13 cellular contexts compared by ENCODE assay signal in the genomic region with DNA sequence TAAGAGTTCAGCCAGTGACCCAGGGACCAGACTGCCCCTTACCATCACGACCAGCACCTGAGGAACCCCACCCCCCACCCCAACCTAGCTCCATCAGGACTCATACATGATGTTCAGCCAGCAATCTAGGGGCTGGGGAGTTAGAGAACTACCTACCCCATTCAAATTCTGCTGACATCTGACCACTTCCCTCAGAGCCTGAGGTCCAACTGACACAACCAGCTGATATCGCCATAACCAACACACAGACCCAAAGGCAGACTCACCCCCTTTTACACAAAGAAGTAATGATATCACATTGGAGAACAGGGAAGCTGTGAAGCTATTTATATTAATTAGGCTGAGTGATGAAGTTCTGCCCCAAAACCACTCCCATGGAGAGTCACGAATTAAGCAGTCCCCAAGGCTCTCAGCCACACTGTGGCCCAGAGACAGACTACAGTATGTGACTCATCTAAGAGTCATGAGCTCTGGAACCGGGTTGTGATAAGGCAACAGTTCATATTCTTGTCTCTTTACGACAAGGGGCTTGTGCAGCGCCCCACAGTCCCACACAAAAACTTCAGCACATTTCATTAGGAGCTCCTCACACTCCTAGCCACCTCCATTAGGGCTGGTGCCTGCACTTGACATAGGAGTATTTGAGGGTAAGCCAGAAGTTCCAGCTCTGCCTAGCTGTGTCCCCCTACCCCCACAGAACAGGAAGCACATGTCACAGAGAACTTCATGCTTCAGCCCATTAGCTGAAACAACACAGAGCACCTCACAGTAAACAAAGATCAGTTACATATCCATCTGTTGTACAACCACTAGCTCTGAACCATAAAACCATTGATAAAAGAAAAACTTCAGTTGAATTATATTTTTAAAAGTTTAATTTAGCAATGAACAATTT.
DNase-seq lines count a peak whose midpoint lies in the region; ATAC-seq and TF ChIP-seq lines count a peak whose summit lies in the region.
"Had no signal": no experiment of that assay in that cellular context is flagged by ENCODE, and none has a peak within 500 bp of the region (broad histone marks: within the 10 kb centered on the region; RNA-seq: fewer than 3 reads in every experiment).

No MANE protein-coding gene starts in this region.

- H3K9me3 ChIP-seq in sigmoid colon (no peaks in the 10 kb centered on the region), body of pancreas (no peaks in the 10 kb centered on the region)
- H3K9me3 ChIP-seq: suprapubic skin had no signal

- ATAC-seq in HG02623 (IDR thresholded peaks at IDR 0.05; ENCODE audit: unreplicated experiment) (no peak), body of pancreas (no peak)

- no peaks in the 10 kb centered on the region for H3K27me3 ChIP-seq in sigmoid colon
- H3K27me3 ChIP-seq in body of pancreas, result no peaks in the 10 kb centered on the region
- H3K27me3 ChIP-seq: suprapubic skin had no signal

- TF ChIP-seq CTCF in sigmoid colon (IDR thresholded peaks at IDR 0.05), result no peak
- TF ChIP-seq CTCF in body of pancreas (IDR thresholded peaks at IDR 0.05), result no peak

- TF ChIP-seq EP300 in sigmoid colon (IDR thresholded peaks at IDR 0.05), result no peak

- peaks cover 0 to 4% (median 0%) of the 10 kb centered on the region in 4 donors for H3K4me1 ChIP-seq in sigmoid colon
- H3K4me1 ChIP-seq in body of pancreas, result no peaks in the 10 kb centered on the region
- H3K4me1 ChIP-seq: suprapubic skin had no signal

- peaks cover 0 to 9% (median 0%) of the 10 kb centered on the region in 4 donors for H3K36me3 ChIP-seq in sigmoid colon
- H3K36me3 ChIP-seq in body of pancreas (replicated peaks in 1 of 2; ENCODE audit: insufficient read depth in 1 of 2, low read depth in 2 of 2), result no peaks in the 10 kb centered on the region
- H3K36me3 ChIP-seq: suprapubic skin had no signal

- TF ChIP-seq POLR2A in sigmoid colon (IDR thresholded peaks at IDR 0.05) (no peak), body of pancreas (IDR thresholded peaks at IDR 0.05) (no peak)

- 83 to 86% methylated on average over 6 of the region's 6 CpGs for WGBS in sigmoid colon, 2 donors
- WGBS in body of pancreas, 2 donors, result 80 to 84% methylated on average over 2 to 4 of the region's 6 CpGs

- peak; percentile 69 for DNase-seq in AG20443 (ENCODE audit: low spot score)
- peak in 62 of 76 experiments; percentile 0 to 71 (median 16) for DNase-seq in HUDEP-2 (lab: John Stamatoyannopoulos, UW; ENCODE audit: unreplicated experiment in 76 of 76)
- DNase-seq in SW 1271 (lab: John Stamatoyannopoulos, UW), result peak; percentile 27 to 34
- peak; percentile 36 for DNase-seq in glomerular visceral epithelial cell (ENCODE audit: extremely low spot score)
- DNase-seq in sigmoid colon, result no peak
- no peak for DNase-seq in NCI-H524 treated with DMSO at 0.1 percent for 48 hours (lab: John Stamatoyannopoulos, UW)
- no peak for DNase-seq in body of pancreas
- DNase-seq: activated CD8-positive, alpha-beta memory T cell treated with anti-CD3 and anti-CD28 coated beads for 24 hours; CD4-positive, alpha-beta memory T cell; NCI-H2029 treated with DMSO at 0.1 percent for 48 hours; nephron progenitor cell had no signal

- H3K4me3 ChIP-seq in sigmoid colon (no peak overlapping the region), body of pancreas (no peak overlapping the region)
- H3K4me3 ChIP-seq: suprapubic skin had no signal

- intact Hi-C loops in sigmoid colon (cut with DNase I), result no loop called here
- intact Hi-C loops in body of pancreas (cut with DNase I), result no loop called here

- H3K27ac ChIP-seq in sigmoid colon (no peak overlapping the region), body of pancreas (no peak overlapping the region)
- H3K27ac ChIP-seq: suprapubic skin had no signal

Comparison
In these comparisons a context has a peak if more than half of its experiments do, and no peak if none do; other contexts are left out.
1. DNase-seq: peak in AG20443 (single experiment), HUDEP-2 (62 of 76), SW 1271 (2 of 2) and glomerular visceral epithelial cell (single experiment); none in sigmoid colon (single experiment), NCI-H524 treated with DMSO at 0.1 percent for 48 hours (single experiment) and body of pancreas (0 of 4).